In genomic region chr20:63058696-63059335, GRCh38 we compare ENCODE assay signal across 26 cellular contexts. TPM values are rescaled to one million over a fixed set of nuclear protein-coding genes. Genes with fewer than 3 reads are reported as not detected.
DNase-seq lines count a peak whose midpoint lies in the region; ATAC-seq, FAIRE-seq and TF ChIP-seq lines count a peak whose summit lies in the region.
"Had no signal": no experiment of that assay in that cellular context is flagged by ENCODE, and none has a peak within 500 bp of the region (broad histone marks: within the 10 kb centered on the region; RNA-seq: fewer than 3 reads in every experiment).

No MANE protein-coding gene starts in this region.

- no TSS peak for BruUV-seq in HCT116 (replicated peaks; lab: Mats Ljungman, UMichigan)

- RAD21 ChIA-PET in HCT116 (lab: Charles Lee; ENCODE audit: low non-redundant PET in 1 of 2, low total read pairs in 2 of 2, uncharacterized antibody in 2 of 2, unreplicated experiment in 2 of 2), result no interaction called here

- no CpG with 5 or more reads among the region's 12 CpGs for WGBS in neuronal stem cell (ENCODE audit: extremely low coverage in 2 of 2, insufficient read length in 2 of 2, insufficient replicate concordance in 1 of 2), 2 donors

- H2BK15ac ChIP-seq in neuronal stem cell (ENCODE audit: low read length), result peak overlapping the region; percentile 22

- H3K79me1 ChIP-seq in neuronal stem cell (ENCODE audit: low read depth, low read length), result no peaks in the 10 kb centered on the region

- H3K27ac ChIP-seq in HCT116 (ENCODE audit: low read depth, low read length) (no peak overlapping the region), neuronal stem cell (replicated peaks; ENCODE audit: low read length) (no peak overlapping the region)
- H3K27ac ChIP-seq: esophagus muscularis mucosa, gastrocnemius medialis, RWPE1 had no signal

- H3K4me2 ChIP-seq in HCT116 (ENCODE audit: low read length) (no peak overlapping the region), neuronal stem cell (ENCODE audit: insufficient read depth, low read length, poor library complexity, severe bottlenecking) (no peak overlapping the region)

- H3K9me3 ChIP-seq in HCT116 (ENCODE audit: control insufficient read depth in 1 of 2, insufficient read depth in 1 of 2, low read depth in 1 of 2, low read length in 2 of 2) (no peaks in the 10 kb centered on the region; a peak in 1 of 4 replicates), neuronal stem cell (replicated peaks in 1 of 2; ENCODE audit: control insufficient read depth in 2 of 2, insufficient read depth in 1 of 2, low read depth in 1 of 2, low read length in 2 of 2) (peaks cover 9% of the 10 kb centered on the region in 2 donors)
- H3K9me3 ChIP-seq: esophagus muscularis mucosa, gastrocnemius medialis had no signal

- H4K20me1 ChIP-seq in HCT116 (ENCODE audit: insufficient read depth), result no peaks in the 10 kb centered on the region

- H2AK5ac ChIP-seq in neuronal stem cell (ENCODE audit: low read depth, low read length), result peak overlapping the region; percentile 35

- no peak overlapping the region for H2AFZ ChIP-seq in HCT116 (ENCODE audit: low read depth, low read length, poor library complexity, severe bottlenecking)
- no peak overlapping the region for H2AFZ ChIP-seq in neuronal stem cell (ENCODE audit: low read length)

- H4K91ac ChIP-seq in neuronal stem cell (ENCODE audit: low read depth, low read length, poor library complexity), result peak overlapping the region; percentile 47

- H3K4ac ChIP-seq in neuronal stem cell (ENCODE audit: low read length), result no peak overlapping the region

- TF ChIP-seq RAD21 in HCT116 (IDR thresholded peaks at IDR 0.05; ENCODE audit: low read depth), result no peak

- H2BK12ac ChIP-seq in neuronal stem cell (ENCODE audit: low read length), result no peak overlapping the region

- no peak overlapping the region for H3K4me3 ChIP-seq in HCT116 (replicated peaks in 1 of 2; ENCODE audit: low read depth in 1 of 2, low read length in 2 of 2)
- no peak overlapping the region for H3K4me3 ChIP-seq in neuronal stem cell (ENCODE audit: low read length in 2 of 2)
- H3K4me3 ChIP-seq: esophagus muscularis mucosa, gastrocnemius medialis had no signal

- no peak overlapping the region for H3K23ac ChIP-seq in neuronal stem cell (ENCODE audit: low read depth, low read length, poor library complexity)

- intact Hi-C loops in HCT116 (cut with micrococcal nuclease) (no loop called here), cardiac septum (cut with DNase I) (loop anchor here (10.0 kb wide), 1 partner anchor 316 kb away; no protein-coding TSS in a partner anchor)

- H3K4me1 ChIP-seq in HCT116 (ENCODE audit: control insufficient read depth in 1 of 2, insufficient read depth in 2 of 2, low read length in 2 of 2) (0 out of 4 replicates have a peak, but pooled peaks cover 0 to 3% of the 10 kb centered on the region in 2 experiments), neuronal stem cell (ENCODE audit: control insufficient read depth in 2 of 2, insufficient read depth in 1 of 2, low read depth in 1 of 2, low read length in 2 of 2) (peaks cover 3 to 11% of the 10 kb centered on the region in 2 donors)

- H3K18ac ChIP-seq in neuronal stem cell (ENCODE audit: low read length), result peak overlapping the region; percentile 65

- H3K27me3 ChIP-seq in HCT116 (ENCODE audit: insufficient read depth, low read length), result peaks cover 8% of the 10 kb centered on the region; the same call in 1 of the 2 replicates
- peaks cover 0 to 16% (median 2%) of the 10 kb centered on the region in 3 experiments for H3K27me3 ChIP-seq in neuronal stem cell (ENCODE audit: control insufficient read depth in 3 of 3, insufficient read depth in 3 of 3, low read depth in 1 of 3, low read length in 3 of 3)

- H3K14ac ChIP-seq in neuronal stem cell (ENCODE audit: low read length), result peak overlapping the region; percentile 1

- TF ChIP-seq CTCF in HCT116 (IDR thresholded peaks at IDR 0.05 in 2 of 3, conservative IDR thresholded peaks at IDR 0.05 in 1 of 3; ENCODE audit: borderline replicate concordance in 1 of 3, insufficient read depth in 1 of 3, low read depth in 2 of 3, low read length in 2 of 3), result no peak

- POLR2A ChIA-PET in HCT116 (lab: Charles Lee), result no interaction called here

- no peak overlapping the region for H4K8ac ChIP-seq in neuronal stem cell (ENCODE audit: low read depth, low read length)

- no peak for TF ChIP-seq POLR2A in HCT116 (IDR thresholded peaks at IDR 0.05; ENCODE audit: borderline replicate concordance, extremely low read depth, insufficient read depth, insufficient read length)
- TF ChIP-seq POLR2A in GM12892 (IDR thresholded peaks at IDR 0.05; ENCODE audit: low read depth, low read length), result no peak

- CTCF ChIA-PET in HCT116 (lab: Charles Lee), result interaction anchor here (1.3 kb wide), 1 partner anchor 165 kb away, joined by 3 read pairs; no protein-coding TSS in a partner anchor

- H3K9ac ChIP-seq in HCT116 (ENCODE audit: low read length) (no peak overlapping the region), neuronal stem cell (ENCODE audit: low read depth, low read length, poor library complexity) (no peak overlapping the region)

- ATAC-seq in HCT116, result peak; percentile 66
- ATAC-seq: activated CD8-positive, alpha-beta memory T cell treated with anti-CD3 and anti-CD28 coated beads, Interleukin-2, amount 10 ng/mL, durations not matched to agents 7 days and 5 days; gastrocnemius medialis had no signal

- DNase-seq in D341Med (ENCODE audit: low spot score), result peak; percentile 37
- DNase-seq in HCT116 (ENCODE audit: low read depth, low spot score), result no peak
- DNase-seq in cardiac septum (ENCODE audit: low spot score), result peak; percentile 56
- DNase-seq in neuronal stem cell (ENCODE audit: low spot score), result no peak
- no peak for DNase-seq in kidney glomerular epithelial cell (lab: John Stamatoyannopoulos, UW)
- DNase-seq in NOMO-1 treated with dmso at 0.1 percent for 144 hours (lab: John Stamatoyannopoulos, UW; ENCODE audit: unreplicated experiment), result no peak
- DNase-seq in GM12892 (ENCODE audit: insufficient read length), result no peak
- DNase-seq: activated CD8-positive, alpha-beta memory T cell treated with anti-CD3 and anti-CD28 coated beads, Interleukin-2, amount 10 ng/mL, durations not matched to agents 7 days and 5 days; effector memory CD4-positive, alpha-beta T cell; NCI-H1092 treated with DMSO at 0.1 percent for 48 hours; NCI-H2081 treated with DMSO at 0.1 percent for 48 hours; NCI-H510A; nephron progenitor cell; small intestine; stimulated activated CD4-positive, alpha-beta T cell treated with anti-CD3 and anti-CD28 coated beads, Interleukin-2, amount 100 ng/mL, for 48 hours; trophoblast cell had no signal

- H3K79me2 ChIP-seq in HCT116 (ENCODE audit: insufficient read depth, low read length), result no peaks in the 10 kb centered on the region

- H3K36me3 ChIP-seq in HCT116 (ENCODE audit: control insufficient read depth in 1 of 2, insufficient read depth in 2 of 2, low read length in 2 of 2) (no peaks in the 10 kb centered on the region), neuronal stem cell (replicated peaks in 1 of 2; ENCODE audit: control insufficient read depth in 2 of 2, insufficient read depth in 2 of 2, low read length in 2 of 2) (no peaks in the 10 kb centered on the region)
- H3K36me3 ChIP-seq: esophagus muscularis mucosa, gastrocnemius medialis had no signal

- no peak overlapping the region for H2BK5ac ChIP-seq in neuronal stem cell (ENCODE audit: low read length)

- no peak overlapping the region for H2BK120ac ChIP-seq in neuronal stem cell (ENCODE audit: low read depth, low read length)

- no peak for FAIRE-seq in GM12892 (lab: Jason Lieb, UNC)
- FAIRE-seq: astrocyte, H54, keratinocyte, small intestine had no signal

- H3K9me2 ChIP-seq in HCT116 (ENCODE audit: insufficient read depth), result no peaks in the 10 kb centered on the region

TF ChIP-seq in HCT116, 20 proteins besides CTCF, POLR2A, EP300 and RAD21:
- no peak for TF ChIP-seq YY1 (IDR thresholded peaks at IDR 0.05; ENCODE audit: extremely low read depth, insufficient replicate concordance, low read depth, low read length)
- TF ChIP-seq JUND (IDR thresholded peaks at IDR 0.05), result no peak

RNA-seq across cellular contexts. Expression of gene BHLHE23, which starts 52.1 kb away (rescaled TPM):
- total RNA-seq in HCT116 (2021; ENCODE audit: unreplicated experiment) (not detected), cardiac septum (not detected)
- polyA plus RNA-seq in HCT116 (2012), result not detected in 2 replicates
- polyA plus RNA-seq in neuronal stem cell (2013, experiment 1 of 2), result not detected
- not detected for polyA plus RNA-seq in neuronal stem cell (2013, experiment 2 of 2)
- not detected for polyA plus RNA-seq in GM12892 (2012; ENCODE audit: missing spikeins)
- total RNA-seq: activated CD8-positive, alpha-beta memory T cell treated with anti-CD3 and anti-CD28 coated beads, Interleukin-2, amount 10 ng/mL, durations not matched to agents 7 days and 5 days; astrocyte; esophagus muscularis mucosa; gastrocnemius medialis; HT-29; LHCN-M2; mesothelial cell of epicardium; progenitor cell of endocrine pancreas had no signal
- polyA plus RNA-seq: keratinocyte, small intestine had no signal

Comparison
In these comparisons a context has a peak if more than half of its experiments do, and no peak if none do; other contexts are left out.
1. DNase-seq: peak in D341Med (single experiment) and cardiac septum (single experiment); none in HCT116 (single experiment), neuronal stem cell (single experiment), kidney glomerular epithelial cell (single experiment), NOMO-1 treated with dmso at 0.1 percent for 144 hours (single experiment) and GM12892 (single experiment).